ENCODE assay signal across 19 cellular contexts in the genomic region with DNA sequence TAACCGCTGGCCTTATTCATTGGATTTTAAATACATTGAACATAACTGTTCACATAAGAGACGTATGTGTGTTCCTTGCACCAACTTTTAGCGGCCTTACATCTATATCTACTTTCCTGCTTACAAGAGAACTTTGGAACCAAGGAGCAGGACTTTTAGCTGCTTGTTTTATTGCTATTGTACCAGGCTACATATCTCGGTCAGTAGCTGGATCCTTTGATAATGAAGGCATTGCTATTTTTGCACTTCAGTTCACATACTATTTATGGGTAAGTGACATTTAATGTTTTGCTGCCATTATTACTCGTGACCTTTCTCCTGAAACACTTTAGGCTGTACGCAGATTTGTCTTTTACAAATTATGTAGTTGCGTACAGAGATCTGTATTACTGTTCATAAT.
"Had no signal": no experiment of that assay in that cellular context is flagged by ENCODE, and none has a peak within 500 bp of the region (broad histone marks: within the 10 kb centered on the region; RNA-seq: fewer than 3 reads in every experiment).

No MANE protein-coding gene starts in this region.

- H3K36me3 ChIP-seq: colonic mucosa, thyroid gland had no signal

- H3K9me3 ChIP-seq: colonic mucosa, esophagus squamous epithelium, thyroid gland had no signal

- H3K27ac ChIP-seq: colonic mucosa, dorsolateral prefrontal cortex, esophagus squamous epithelium, parathyroid adenoma, thyroid gland, WERI-Rb-1 had no signal

- H3K27me3 ChIP-seq: colonic mucosa, dorsolateral prefrontal cortex, esophagus squamous epithelium, thyroid gland had no signal

- H3K4me1 ChIP-seq: colonic mucosa had no signal

- H2AFZ ChIP-seq: parathyroid adenoma had no signal

- DNase-seq: activated CD4-positive, alpha-beta T cell treated with anti-CD3 and anti-CD28 coated beads, Interleukin-2, amount 10 ng/mL, durations not matched to agents 7 days and 5 days; activated CD4-positive, CD25-positive, alpha-beta regulatory T cell treated with anti-CD3 and anti-CD28 coated beads, Interleukin-2, amount 50 U/mL, for 72 hours; activated CD8-positive, alpha-beta memory T cell treated with anti-CD3 and anti-CD28 coated beads, Interleukin-2, amount 10 ng/mL, durations not matched to agents 7 days and 5 days; activated CD8-positive, alpha-beta T cell treated with anti-CD3 and anti-CD28 coated beads for 36 hours; activated gamma-delta T cell treated with Interleukin-2 at 50 U/mL for 16 hours; activated T-cell treated with anti-CD3 and anti-CD28 coated beads for 4 hours; anterior cingulate cortex; colonic mucosa; dorsolateral prefrontal cortex; esophagus squamous epithelium; immature natural killer cell; naive B cell; nucleus accumbens; stimulated activated CD4-positive, alpha-beta T cell treated with anti-CD3 and anti-CD28 coated beads, Interleukin-12 subunit alpha, Interleukin-12 subunit beta, amount 100 ng/mL, for 4 hours; substantia nigra; T-cell; thyroid gland; WERI-Rb-1 had no signal

- H3K4me3 ChIP-seq: colonic mucosa, dorsolateral prefrontal cortex, esophagus squamous epithelium, thyroid gland had no signal

- H3K9ac ChIP-seq: parathyroid adenoma had no signal

- ATAC-seq: activated CD8-positive, alpha-beta memory T cell treated with anti-CD3 and anti-CD28 coated beads, Interleukin-2, amount 10 ng/mL, durations not matched to agents 7 days and 5 days; activated CD8-positive, alpha-beta T cell treated with anti-CD3 and anti-CD28 coated beads for 36 hours; T-cell had no signal
